In the genomic region with DNA sequence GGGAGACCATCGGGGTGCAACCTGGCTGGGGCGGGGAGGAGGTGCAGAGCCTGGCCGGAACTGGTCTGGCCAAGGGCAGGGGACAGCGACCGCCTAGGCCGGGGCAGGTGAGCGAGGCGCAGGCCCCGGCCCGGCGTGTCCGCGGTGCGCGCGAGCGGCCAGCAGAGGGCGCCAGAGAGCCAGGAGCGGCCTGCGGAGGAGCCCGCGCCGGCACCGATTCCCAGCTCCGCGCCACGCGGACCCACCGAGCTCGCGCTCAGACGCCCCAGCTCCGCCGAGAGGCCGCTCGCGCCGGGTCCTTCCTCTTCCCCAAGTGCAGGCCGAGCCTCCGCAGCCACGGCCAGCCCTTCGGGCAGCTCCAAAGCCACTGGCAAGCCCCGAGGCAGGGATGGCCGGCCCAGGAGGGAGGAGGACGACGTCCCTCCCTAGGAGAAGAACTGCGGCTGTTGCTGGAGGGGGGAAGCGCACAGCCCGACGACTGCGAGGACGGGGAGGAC, we compare ENCODE assay signal across 8 cellular contexts.
DNase-seq lines count a peak whose midpoint lies in the region; TF ChIP-seq lines count a peak whose summit lies in the region.
"Not testable (repeated sequence)": the region's sequence is repeated elsewhere in the genome, so short reads cannot be mapped to it uniquely, and the experiment has no call there.

No MANE protein-coding gene starts in this region.

- DNase-seq in ACHN (peak; percentile 24), GM13977 (ENCODE audit: low spot score) (peak; percentile 54), NCI-H2227 (lab: John Stamatoyannopoulos, UW; ENCODE audit: unreplicated experiment) (peak; percentile 38), germinal center (ENCODE audit: low spot score) (peak; percentile 51)
- peak; percentile 31 to 32 for DNase-seq in activated CD4-positive, alpha-beta T cell treated with anti-CD3 and anti-CD28 coated beads for 4 hours
- not testable (repeated sequence) for DNase-seq in astrocyte of the cerebellum (ENCODE audit: low read depth)
- DNase-seq in stimulated activated CD4-positive, alpha-beta T cell treated with anti-CD3 and anti-CD28 coated beads, Interleukin-2, amount 100 ng/mL, for 48 hours, result peak; percentile 54 to 63

- not testable (repeated sequence) for H3K27ac ChIP-seq in mucosa of rectum (ENCODE audit: low read depth in 2 of 2, low read length in 2 of 2)

- H3K9ac ChIP-seq in mucosa of rectum (ENCODE audit: low read depth in 1 of 2, low read length in 2 of 2), result peak overlapping the region in 1 of 2 donors; percentile 66

- not testable (repeated sequence) for H3K4me3 ChIP-seq in astrocyte of the cerebellum (ENCODE audit: low read depth, low read length)
- H3K4me3 ChIP-seq in mucosa of rectum (ENCODE audit: low read length in 2 of 2), result peak overlapping the region; percentile 41 to 57

- not testable (repeated sequence) for H3K4me1 ChIP-seq in mucosa of rectum (ENCODE audit: control insufficient read depth in 2 of 2, insufficient read depth in 2 of 2, low read length in 2 of 2)

- TF ChIP-seq CTCF in GM13977 (IDR thresholded peaks at IDR 0.05; ENCODE audit: extremely low read depth, insufficient read depth, missing control alignments) (peak; percentile 65), astrocyte of the cerebellum (IDR thresholded peaks at IDR 0.05; ENCODE audit: low read depth, low read length, missing control alignments) (peak; percentile 40)

- in situ Hi-C loops in ACHN (cut with HindIII; ENCODE audit: low pct_ligation_motif_present, low pct_unique_long_range_greater_than_20kb, low sequenced_read_pairs); GM13977 (cut with MboI; ENCODE audit: low pct_unique_long_range_greater_than_20kb, low sequenced_read_pairs, unreplicated experiment); astrocyte of the cerebellum (cut with HindIII; ENCODE audit: low sequenced_read_pairs): not testable (repeated sequence)

- not testable (repeated sequence) for H3K9me3 ChIP-seq in mucosa of rectum (ENCODE audit: control insufficient read depth in 2 of 2, low read length in 2 of 2)

- H3K27me3 ChIP-seq in mucosa of rectum (ENCODE audit: control insufficient read depth in 2 of 2, insufficient read depth in 2 of 2, low read length in 2 of 2), result not testable (repeated sequence)

- H3K36me3 ChIP-seq in mucosa of rectum (ENCODE audit: control insufficient read depth in 2 of 2, insufficient read depth in 2 of 2, low read length in 2 of 2), result not testable (repeated sequence)
